ENCODE assay signal across 1 cellular context in the genomic region with DNA sequence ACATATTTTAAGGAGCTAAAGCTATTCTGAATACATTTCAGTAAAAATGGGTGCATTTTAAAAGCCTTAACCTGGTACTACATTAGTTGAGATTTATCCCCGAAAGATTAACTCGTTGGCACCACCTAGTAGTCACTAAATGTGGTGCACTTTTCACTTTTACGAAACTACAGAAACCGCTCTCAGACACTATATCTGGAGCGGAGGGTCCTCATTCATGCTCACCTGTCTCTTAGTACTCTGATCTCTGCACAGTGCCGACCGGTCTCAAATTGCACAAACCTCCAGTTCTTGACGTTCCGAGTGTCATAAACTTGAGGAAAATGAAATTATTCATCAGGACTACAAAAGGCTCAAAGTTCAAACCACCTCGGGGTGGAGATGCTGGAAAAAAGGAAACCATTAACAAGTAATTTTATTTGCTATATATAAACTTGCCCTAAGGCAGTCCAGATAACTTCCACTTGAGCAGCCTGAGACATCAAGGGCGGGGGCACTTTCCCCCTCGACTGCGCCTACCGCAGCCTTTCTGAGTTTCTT.
TF ChIP-seq lines count a peak whose summit lies in the region.

No MANE protein-coding gene starts in this region.

TF ChIP-seq in HCT116, 20 proteins besides CTCF, POLR2A, EP300 and RAD21:
- TF ChIP-seq EZH2phosphoT487 (IDR thresholded peaks at IDR 0.05; ENCODE audit: borderline replicate concordance), result no peak
- no peak for TF ChIP-seq ATF3 (IDR thresholded peaks at IDR 0.05)
- no peak for TF ChIP-seq TCF7L2 (IDR thresholded peaks at IDR 0.05; ENCODE audit: borderline replicate concordance, extremely low read depth, insufficient read depth, insufficient read length)
- no peak for TF ChIP-seq REST (IDR thresholded peaks at IDR 0.05; ENCODE audit: low read depth)
